1 cellular context compared by ENCODE assay signal in the genomic region with DNA sequence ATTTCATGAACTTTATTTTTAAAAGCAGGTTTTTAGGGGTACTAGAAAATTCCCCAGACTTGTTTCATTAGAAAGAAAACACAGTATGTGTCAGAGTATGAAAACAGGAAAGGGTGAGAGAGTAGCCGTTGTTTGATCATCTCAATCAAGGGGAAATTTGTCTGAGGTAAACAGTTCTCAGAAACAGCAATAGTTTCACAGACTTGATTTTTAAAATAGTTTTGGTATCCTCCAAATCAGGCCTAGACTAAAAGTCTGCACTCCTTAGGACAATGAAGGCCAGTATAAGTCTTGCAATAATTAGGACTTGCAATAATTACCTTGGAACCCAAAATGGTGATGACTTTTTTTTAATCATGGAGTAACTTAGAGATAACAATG.
TF ChIP-seq lines count a peak whose summit lies in the region.

No MANE protein-coding gene starts in this region.

TF ChIP-seq in H1, 55 proteins besides CTCF, POLR2A, EP300 and RAD21:
- TF ChIP-seq JUN (IDR thresholded peaks at IDR 0.05; ENCODE audit: low read depth, low read length) (no peak), SIRT6 (IDR thresholded peaks at IDR 0.05; ENCODE audit: low read length) (no peak), TAF1 (IDR thresholded peaks at IDR 0.05; ENCODE audit: low read depth, low read length) (no peak), SRF (IDR thresholded peaks at IDR 0.05; ENCODE audit: low read depth, low read length) (no peak), RBBP5 (IDR thresholded peaks at IDR 0.05; ENCODE audit: borderline replicate concordance, low read depth, low read length) (no peak), CHD1 (IDR thresholded peaks at IDR 0.05; ENCODE audit: low read depth, low read length) (no peak)
